19 cellular contexts compared by ENCODE assay signal in the genomic region with DNA sequence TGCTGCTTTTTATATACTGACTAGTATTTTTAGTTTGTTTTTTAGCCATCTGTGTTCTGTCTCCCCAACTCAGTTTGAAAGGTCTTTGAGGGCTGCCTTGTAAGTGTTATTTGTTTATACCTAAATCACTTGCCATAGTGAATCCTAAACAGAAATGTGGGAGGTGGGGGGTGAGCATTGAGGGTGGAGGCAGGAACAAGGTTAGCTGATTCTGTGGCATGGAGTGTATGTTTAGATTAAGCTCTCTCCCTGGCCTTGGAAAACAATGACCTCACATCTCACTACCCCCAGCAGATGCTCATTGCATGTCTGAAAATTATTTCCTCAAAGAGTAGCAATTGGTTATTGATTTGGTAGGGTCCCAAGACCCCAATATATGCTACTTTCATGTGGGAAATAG. TPM values are rescaled to one million over a fixed set of nuclear protein-coding genes. Genes with fewer than 3 reads are reported as not detected.
A peak's percentile ranks its signal among the peaks of the same experiment; 100 is the strongest.
DNase-seq lines count a peak whose midpoint lies in the region; ATAC-seq, FAIRE-seq and TF ChIP-seq lines count a peak whose summit lies in the region.
"Had no signal": no experiment of that assay in that cellular context is flagged by ENCODE, and none has a peak within 500 bp of the region (broad histone marks: within the 10 kb centered on the region; RNA-seq: fewer than 3 reads in every experiment).

No MANE protein-coding gene starts in this region.

- H3K27me3 ChIP-seq in H1 (replicated peaks in 1 of 4; ENCODE audit: control insufficient read depth in 3 of 4, extremely low read depth in 1 of 4, insufficient read depth in 3 of 4, low read length in 3 of 4) (no peaks in the 10 kb centered on the region; a peak in 1 of 7 replicates), mesenchymal stem cell (ENCODE audit: control insufficient read depth in 1 of 2, insufficient read depth in 1 of 2, low read length in 2 of 2) (peaks cover 0 to 3% of the 10 kb centered on the region in 2 experiments), trophoblast cell (ENCODE audit: insufficient read depth, low read length) (no peaks in the 10 kb centered on the region)

- H3K36me3 ChIP-seq in H1 (ENCODE audit: control insufficient read depth in 2 of 4, insufficient read depth in 4 of 4, low read length in 3 of 4): no peaks in the 10 kb centered on the region
- no peaks in the 10 kb centered on the region for H3K36me3 ChIP-seq in mesenchymal stem cell (ENCODE audit: control insufficient read depth in 1 of 2, insufficient read depth in 2 of 2, low read depth in 1 of 2, low read length in 2 of 2)
- no peaks in the 10 kb centered on the region for H3K36me3 ChIP-seq in trophoblast cell (ENCODE audit: control insufficient read depth in 1 of 2, insufficient read depth in 2 of 2, low read length in 2 of 2)

- H2BK15ac ChIP-seq in H1 (ENCODE audit: low read length): 0 out of 2 replicates have a peak overlapping the region, but pooled peaks have one; percentile 1
- no peak overlapping the region for H2BK15ac ChIP-seq in mesenchymal stem cell (ENCODE audit: low read depth, poor library complexity, severe bottlenecking)

- H4K8ac ChIP-seq in H1 (ENCODE audit: extremely low read depth, insufficient read depth, low read length): no peak overlapping the region
- H4K8ac ChIP-seq in mesenchymal stem cell (ENCODE audit: low read length): no peak overlapping the region
- H4K8ac ChIP-seq in trophoblast cell (ENCODE audit: low read depth, low read length): no peak overlapping the region

- H2BK5ac ChIP-seq in H1 (ENCODE audit: low read depth, low read length) (no peak overlapping the region), mesenchymal stem cell (ENCODE audit: low read depth, low read length, poor library complexity, severe bottlenecking) (no peak overlapping the region), trophoblast cell (ENCODE audit: low read depth, low read length, poor library complexity) (no peak overlapping the region)

- H2AFZ ChIP-seq in H1 (ENCODE audit: low read length): no peak overlapping the region
- no peak overlapping the region for H2AFZ ChIP-seq in mesenchymal stem cell (ENCODE audit: low read depth, low read length)
- H2AFZ ChIP-seq in trophoblast cell (ENCODE audit: insufficient read depth, low read length, poor library complexity): no peak overlapping the region

- no peak for TF ChIP-seq EP300 in H1 (IDR thresholded peaks at IDR 0.05; ENCODE audit: borderline replicate concordance in 1 of 2, low read depth in 2 of 2, low read length in 2 of 2)

- CTCF ChIA-PET in H1 (lab: Charles Lee; ENCODE audit: partially characterized antibody): interaction anchor here (1.0 to 5.5 kb wide), 2 partner anchors 9 to 275 kb away, joined by 6 to 24 read pairs; no protein-coding TSS in a partner anchor

- H3K4me1 ChIP-seq in H1 (replicated peaks in 1 of 4; ENCODE audit: control insufficient read depth in 3 of 4, insufficient read depth in 4 of 4, low read length in 3 of 4): peaks cover 2 to 29% (median 13%) of the 10 kb centered on the region in 4 experiments; a peak in 6 of 7 replicates
- H3K4me1 ChIP-seq in mesenchymal stem cell (ENCODE audit: control insufficient read depth, insufficient read depth, low read depth, low read length): peaks cover 6% of the 10 kb centered on the region
- H3K4me1 ChIP-seq in trophoblast cell (ENCODE audit: control insufficient read depth in 1 of 2, insufficient read depth in 2 of 2, low read length in 2 of 2): peaks cover 8 to 16% of the 10 kb centered on the region in 2 experiments

- H3K4me3 ChIP-seq in H1 (ENCODE audit: extremely low read depth in 1 of 4, insufficient read depth in 2 of 4, low read depth in 3 of 4, low read length in 4 of 4) (no peak overlapping the region), mesenchymal stem cell (ENCODE audit: insufficient read depth in 1 of 2, low read depth in 1 of 2, low read length in 2 of 2) (no peak overlapping the region), trophoblast cell (ENCODE audit: low read depth, low read length) (no peak overlapping the region)
- H3K4me3 ChIP-seq: K562 had no signal

- H3K4ac ChIP-seq in H1 (replicated peaks; ENCODE audit: insufficient read length, low read depth, low read length): no peak overlapping the region
- H3K4ac ChIP-seq in mesenchymal stem cell (ENCODE audit: low read depth in 1 of 2, low read length in 2 of 2): no peak overlapping the region
- H3K4ac ChIP-seq in trophoblast cell (ENCODE audit: low read depth, low read length): no peak overlapping the region

- no peaks in the 10 kb centered on the region for H4K20me1 ChIP-seq in H1 (replicated peaks in 1 of 2; ENCODE audit: control insufficient read depth in 1 of 2, insufficient read depth in 2 of 2, low read length in 2 of 2)

- no peak overlapping the region for H2BK120ac ChIP-seq in H1 (replicated peaks; ENCODE audit: low read depth, low read length)
- H2BK120ac ChIP-seq in mesenchymal stem cell (ENCODE audit: low read depth, low read length): no peak overlapping the region
- no peak overlapping the region for H2BK120ac ChIP-seq in trophoblast cell (ENCODE audit: insufficient read depth, low read length, poor library complexity)

- peak; percentile 17 to 24 for DNase-seq in SHP77 (lab: John Stamatoyannopoulos, UW)
- DNase-seq in SHP77 treated with DMSO at 0.1 percent for 48 hours (lab: John Stamatoyannopoulos, UW): no peak
- no peak for DNase-seq in H1 (ENCODE audit: low read depth in 1 of 2, low spot score in 2 of 2)
- peak; percentile 11 for DNase-seq in mesenchymal stem cell
- DNase-seq in trophoblast cell: no peak
- DNase-seq in KG1 (lab: John Stamatoyannopoulos, UW): no peak
- no peak for DNase-seq in putamen (ENCODE audit: low spot score)
- DNase-seq: 8988T; AML-193; C1 segment of cervical spinal cord; CD4-positive, alpha-beta T cell; DND-41; GF-D8 had no signal

- no peaks in the 10 kb centered on the region for H3K23me2 ChIP-seq in H1 (ENCODE audit: low read depth, low read length)

- no peak for TF ChIP-seq RAD21 in H1 (IDR thresholded peaks at IDR 0.05 in 1 of 2, conservative IDR thresholded peaks at IDR 0.05 in 1 of 2; ENCODE audit: low read depth in 2 of 2, low read length in 2 of 2)

- H3K79me1 ChIP-seq in H1 (ENCODE audit: low read depth, low read length): no peaks in the 10 kb centered on the region
- no peaks in the 10 kb centered on the region for H3K79me1 ChIP-seq in mesenchymal stem cell (replicated peaks; ENCODE audit: low read length, poor library complexity, severe bottlenecking)
- H3K79me1 ChIP-seq in trophoblast cell (ENCODE audit: low read length): no peaks in the 10 kb centered on the region

- H2AK5ac ChIP-seq in H1 (ENCODE audit: low read depth, low read length): no peak overlapping the region
- H2AK5ac ChIP-seq in mesenchymal stem cell (ENCODE audit: low read length, severe bottlenecking): no peak overlapping the region
- H2AK5ac ChIP-seq in trophoblast cell (ENCODE audit: low read length): no peak overlapping the region

- H4K91ac ChIP-seq in H1 (replicated peaks; ENCODE audit: insufficient read length, low read length) (no peak overlapping the region), mesenchymal stem cell (ENCODE audit: low read length) (no peak overlapping the region), trophoblast cell (ENCODE audit: low read depth, low read length) (no peak overlapping the region)

- H3K23ac ChIP-seq in H1 (ENCODE audit: insufficient read length) (no peak overlapping the region), mesenchymal stem cell (ENCODE audit: low read length in 2 of 2) (no peak overlapping the region), trophoblast cell (ENCODE audit: low read length) (peak overlapping the region; percentile 64)

- H2BK20ac ChIP-seq in H1 (ENCODE audit: low read length): no peak overlapping the region

- no peak overlapping the region for H3K9ac ChIP-seq in H1 (replicated peaks in 1 of 4; ENCODE audit: extremely low read depth in 1 of 4, low read depth in 3 of 4, low read length in 3 of 4)
- no peak overlapping the region for H3K9ac ChIP-seq in mesenchymal stem cell (ENCODE audit: low read length)
- no peak overlapping the region for H3K9ac ChIP-seq in trophoblast cell (ENCODE audit: low read length)

- no peak for ATAC-seq in HG03457 (IDR thresholded peaks at IDR 0.05; ENCODE audit: unreplicated experiment)
- ATAC-seq: HCT116, K562 had no signal

- no peaks in the 10 kb centered on the region for H3K9me3 ChIP-seq in H1 (ENCODE audit: insufficient read depth in 2 of 2, low read depth in 1 of 2, low read length in 1 of 2)
- no peaks in the 10 kb centered on the region for H3K9me3 ChIP-seq in mesenchymal stem cell (ENCODE audit: control insufficient read depth, low read length)
- H3K9me3 ChIP-seq in trophoblast cell (ENCODE audit: insufficient read depth, low read depth, low read length): no peaks in the 10 kb centered on the region

- TF ChIP-seq POLR2A in H1 (IDR thresholded peaks at IDR 0.05; ENCODE audit: control extremely low read depth in 1 of 2, low read depth in 2 of 2, low read length in 2 of 2): no peak

- no peak for FAIRE-seq in H1 (lab: Jason Lieb, UNC)
- FAIRE-seq: GM19239, H54, K562 had no signal

- H3K18ac ChIP-seq in H1 (ENCODE audit: extremely low read depth, low read length) (no peak overlapping the region), mesenchymal stem cell (ENCODE audit: low read depth in 1 of 2, low read length in 2 of 2) (no peak overlapping the region), trophoblast cell (ENCODE audit: low read length) (no peak overlapping the region)

- no peak overlapping the region for H4K5ac ChIP-seq in H1 (ENCODE audit: insufficient read length, low read depth, low read length)

- H3K79me2 ChIP-seq in H1 (ENCODE audit: control insufficient read depth in 1 of 2, insufficient read depth in 2 of 2, low read length in 2 of 2) (no peaks in the 10 kb centered on the region), trophoblast cell (ENCODE audit: control insufficient read depth, insufficient read depth, low read length, poor library complexity) (no peaks in the 10 kb centered on the region)

- POLR2A ChIA-PET in H1 (lab: Charles Lee; ENCODE audit: partially characterized antibody): interaction anchor here (1.7 kb wide), 1 partner anchor 10 kb away, joined by 4 read pairs; no protein-coding TSS in a partner anchor

- H3K4me2 ChIP-seq in H1 (ENCODE audit: insufficient read depth in 1 of 2, low read depth in 2 of 2, low read length in 2 of 2): no peak overlapping the region
- H3K4me2 ChIP-seq in mesenchymal stem cell (ENCODE audit: low read length, poor library complexity, severe bottlenecking): peak overlapping the region; percentile 19
- H3K4me2 ChIP-seq in trophoblast cell (ENCODE audit: low read length): no peak overlapping the region

- H2BK12ac ChIP-seq in H1 (ENCODE audit: low read depth, low read length) (no peak overlapping the region), mesenchymal stem cell (ENCODE audit: low read length in 2 of 2) (no peak overlapping the region), trophoblast cell (ENCODE audit: low read length) (no peak overlapping the region)

- TF ChIP-seq CTCF in H1 (IDR thresholded peaks at IDR 0.05; ENCODE audit: control extremely low read depth in 1 of 3, insufficient read depth in 1 of 3, low read depth in 1 of 3, low read length in 3 of 3): no peak

- H3K27ac ChIP-seq in H1 (ENCODE audit: low read depth, low read length) (no peak overlapping the region), mesenchymal stem cell (ENCODE audit: low read length, poor library complexity, severe bottlenecking) (no peak overlapping the region), trophoblast cell (ENCODE audit: low read depth, low read length) (no peak overlapping the region)
- H3K27ac ChIP-seq: HL-60 had no signal

- no peak overlapping the region for H3K56ac ChIP-seq in H1 (replicated peaks; ENCODE audit: insufficient read length, low read depth, low read length)

- no peak overlapping the region for H4K12ac ChIP-seq in trophoblast cell (ENCODE audit: low read depth, low read length)

- no peak overlapping the region for H3K14ac ChIP-seq in H1 (ENCODE audit: insufficient read length)
- H3K14ac ChIP-seq in mesenchymal stem cell (ENCODE audit: low read length in 2 of 2): no peak overlapping the region
- H3K14ac ChIP-seq in trophoblast cell (ENCODE audit: low read length): no peak overlapping the region

RNA-seq across cellular contexts. Expression of a gene that starts 1.2 kb away (rescaled TPM):
- total RNA-seq in H1 (2021; fragmentation: NEBNext Ultra II Directional; extraction: Animal tissue kit (Norgen Biotek cat#: 25700)): 0.46 and 0.86 TPM in 2 replicates
- polyA plus RNA-seq in H1 (2011; rRNA removed): 0.13 and 0.27 TPM in 2 replicates
- 0.13 TPM for polyA plus RNA-seq in H1 (2011; cell fraction: cytosol; rRNA removed)
- polyA plus RNA-seq in H1 (2011; cell fraction: nucleus; rRNA removed): 0.41 TPM
- 0.23 to 0.33 TPM (median 0.28 TPM) in 4 replicates for polyA plus RNA-seq in H1 (2012, experiment 1 of 2)
- polyA plus RNA-seq in H1 (2012, experiment 2 of 2): not detected
- polyA plus RNA-seq in H1 (2013, experiment 1 of 2): 0.36 TPM
- 0.37 TPM for polyA plus RNA-seq in H1 (2013, experiment 2 of 2)
- 0.41 and 0.98 TPM in 2 replicates for polyA minus RNA-seq in H1 (2011; rRNA and poly(A)+ RNA removed)
- 0.22 TPM for polyA minus RNA-seq in H1 (2011; cell fraction: cytosol; rRNA and poly(A)+ RNA removed)
- polyA minus RNA-seq in H1 (2011; cell fraction: nucleus; rRNA and poly(A)+ RNA removed): 1.8 TPM
- 2.4 TPM for polyA plus RNA-seq in mesenchymal stem cell (2013, experiment 1 of 2)
- polyA plus RNA-seq in mesenchymal stem cell (2013, experiment 2 of 2): 2.5 TPM
- polyA plus RNA-seq in trophoblast cell (2013): 0.15 and 0.23 TPM in 2 replicates
- total RNA-seq: CD4-positive, alpha-beta T cell; K562 had no signal
- polyA plus RNA-seq: K562 had no signal

Comparison
In these comparisons a context has a peak if more than half of its experiments do, and no peak if none do; other contexts are left out.
1. DNase-seq: peak in SHP77 (2 of 2) and mesenchymal stem cell (single experiment); none in SHP77 treated with DMSO at 0.1 percent for 48 hours (single experiment), H1 (0 of 2), trophoblast cell (0 of 2), KG1 (single experiment) and putamen (single experiment).